In the genomic region with DNA sequence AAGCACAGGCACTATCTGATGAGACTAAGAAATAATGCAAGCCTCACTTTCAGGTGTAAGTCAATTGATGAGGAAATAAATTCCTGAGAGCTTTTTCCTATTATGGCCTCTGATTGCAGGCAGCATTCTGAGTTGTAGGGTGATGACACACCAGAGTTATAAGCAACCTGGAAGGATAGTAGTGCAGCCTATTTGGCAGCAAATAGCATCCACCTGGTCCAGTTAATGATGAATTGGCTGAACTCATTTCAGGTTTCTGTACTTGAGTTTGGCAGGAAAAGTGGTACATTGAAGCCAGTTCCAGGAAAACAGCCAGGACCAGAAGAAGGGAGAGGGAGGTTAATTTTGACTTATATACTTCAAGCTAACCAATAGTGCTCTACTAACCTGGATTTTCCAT, we compare ENCODE assay signal across 22 cellular contexts.
"Had no signal": no experiment of that assay in that cellular context is flagged by ENCODE, and none has a peak within 500 bp of the region (broad histone marks: within the 10 kb centered on the region; RNA-seq: fewer than 3 reads in every experiment).

No MANE protein-coding gene starts in this region.

- H3K36me3 ChIP-seq: ascending aorta, brain microvascular endothelial cell, colonic mucosa, heart left ventricle, neutrophil, ovary, right lobe of liver, transverse colon, uterus had no signal

- H3K9me3 ChIP-seq: ascending aorta, colonic mucosa, heart left ventricle, neutrophil, ovary, right lobe of liver, transverse colon, uterus had no signal

- H3K4me3 ChIP-seq: ascending aorta, colonic mucosa, dorsolateral prefrontal cortex, heart left ventricle, ovary, right lobe of liver, skin epidermis, transverse colon, uterus had no signal

- H3K4me1 ChIP-seq: ascending aorta, colonic mucosa, heart left ventricle, right lobe of liver, uterus had no signal

- H3K27ac ChIP-seq: ascending aorta, brain microvascular endothelial cell, colonic mucosa, heart left ventricle, neutrophil, ovary, right lobe of liver, skin epidermis, transverse colon, uterus had no signal

- H3K27me3 ChIP-seq: ascending aorta, brain microvascular endothelial cell, colonic mucosa, dorsolateral prefrontal cortex, heart left ventricle, neutrophil, ovary, right lobe of liver, transverse colon, uterus had no signal

- DNase-seq: activated CD4-positive, alpha-beta T cell treated with anti-CD3 and anti-CD28 coated beads for 1 hour; activated T-cell treated with anti-CD3 and anti-CD28 coated beads, Interleukin-2, amount 50 U/mL, for 24 hours; brain microvascular endothelial cell; central memory CD4-positive, alpha-beta T cell; colonic mucosa; effector memory CD8-positive, alpha-beta T cell; heart left ventricle; islet precursor cell; left colon; mesenchymal stem cell; ovary; right lobe of liver; stimulated activated CD4-positive, alpha-beta T cell treated with anti-CD3 and anti-CD28 coated beads, Interleukin-2, amount 100 ng/mL, for 24 hours; transverse colon; uterus had no signal

- ATAC-seq: activated naive CD4-positive, alpha-beta T cell treated with anti-CD3 and anti-CD28 coated beads, Interleukin-2, amount 50 U/mL, for 72 hours; activated T-helper 17 cell treated with anti-CD3 and anti-CD28 coated beads, Interleukin-2, amount 50 U/mL, for 72 hours; effector memory CD8-positive, alpha-beta T cell; heart left ventricle; left colon; right lobe of liver; stimulated activated memory B cell treated with anti-CD40 and anti-IgM and Interleukin-4, amounts not matched to agents 10 μg/mL and 1 μg/mL and 100 μg/mL, for 72 hours had no signal
